ENCODE assay signal across 8 cellular contexts in genomic region chr17:63774982-63775290, GRCh38. TPM values are rescaled to one million over a fixed set of nuclear protein-coding genes. Genes with fewer than 3 reads are reported as not detected.
DNase-seq lines count a peak whose midpoint lies in the region; ATAC-seq, FAIRE-seq and TF ChIP-seq lines count a peak whose summit lies in the region.

No MANE protein-coding gene starts in this region.

- FAIRE-seq in pancreas (lab: Jason Lieb, UNC) = no peak

- ATAC-seq in Panc1 (no peak), pancreas (no peak), GM21825 (IDR thresholded peaks at IDR 0.05; ENCODE audit: unreplicated experiment) (no peak)

- CTCF ChIA-PET in Panc1 (lab: Charles Lee) = no interaction called here

- peaks cover 6% of the 10 kb centered on the region for H3K4me1 ChIP-seq in Panc1 (ENCODE audit: control insufficient read depth, insufficient read depth, low read length)
- peaks cover 18 to 26% (median 21%) of the 10 kb centered on the region in 3 donors for H3K4me1 ChIP-seq in pancreas

- BruUV-seq in Panc1 (replicated peaks; lab: Mats Ljungman, UMichigan) = TSS peak; percentile 68

- DNase-seq in GM13976 (ENCODE audit: low spot score) (peak; percentile 22), Panc1 (ENCODE audit: low read depth, low spot score) (no peak), epithelial cell of proximal tubule (ENCODE audit: low read depth) (no peak), pancreas (no peak), OCI-M2 (lab: John Stamatoyannopoulos, UW; ENCODE audit: unreplicated experiment) (no peak), cerebellar nuclear complex (lab: John Stamatoyannopoulos, UW) (no peak), T1000 (lab: John Stamatoyannopoulos, UW) (no peak)

- peak overlapping the region; percentile 96 to 97 for H3K4me3 ChIP-seq in Panc1 (ENCODE audit: low read depth in 2 of 2, low read length in 2 of 2)
- peak overlapping the region; percentile 95 for H3K4me3 ChIP-seq in epithelial cell of proximal tubule (ENCODE audit: low read depth, low read length)
- peak overlapping the region; percentile 70 to 94 (median 82) for H3K4me3 ChIP-seq in pancreas

- 1 to 2% methylated on average over 4 of the region's 4 CpGs for WGBS in pancreas, 2 donors

- POLR2A ChIA-PET in Panc1 (lab: Charles Lee) = no interaction called here

- H3K9me3 ChIP-seq in Panc1 (ENCODE audit: control insufficient read depth, insufficient read depth, low read depth, low read length) = no peaks in the 10 kb centered on the region
- no peaks in the 10 kb centered on the region for H3K9me3 ChIP-seq in pancreas

- intact Hi-C loops in Panc1 (cut with micrococcal nuclease; ENCODE audit: unreplicated experiment) = no loop called here
- intact Hi-C loops in pancreas (cut with DNase I) = no loop called here

- in situ Hi-C loops in GM13976 (cut with MboI; ENCODE audit: low sequenced_read_pairs, unreplicated experiment) = no loop called here
- in situ Hi-C loops in Panc1 (cut with HindIII; ENCODE audit: low pct_unique_long_range_greater_than_20kb, low sequenced_read_pairs) = no loop called here

- TF ChIP-seq CTCF in GM13976 (IDR thresholded peaks at IDR 0.05; ENCODE audit: borderline replicate concordance, control extremely low read depth, extremely low read depth, insufficient read depth, missing control alignments) (no peak), Panc1 (IDR thresholded peaks at IDR 0.05) (no peak), epithelial cell of proximal tubule (conservative IDR thresholded peaks at IDR 0.05; ENCODE audit: low read depth, low read length) (no peak), pancreas (IDR thresholded peaks at IDR 0.05) (no peak)

- H3K36me3 ChIP-seq in Panc1 (ENCODE audit: control insufficient read depth, insufficient read depth, low read length) (peaks cover 27% of the 10 kb centered on the region), pancreas (no peaks in the 10 kb centered on the region)

- H3K27me3 ChIP-seq in Panc1 (ENCODE audit: control insufficient read depth, insufficient read depth, low read length) = no peaks in the 10 kb centered on the region
- H3K27me3 ChIP-seq in pancreas = no peaks in the 10 kb centered on the region

- H3K27ac ChIP-seq in Panc1 (ENCODE audit: low read length) (peak overlapping the region; percentile 90), pancreas (peak overlapping the region in 1 of 4 donors; percentile 98)

RNA-seq across cellular contexts. Expression of gene DDX42, which starts 1.0 kb away (rescaled TPM):
- 89.6 TPM for total RNA-seq in Panc1 (2021; ENCODE audit: unreplicated experiment)
- polyA plus RNA-seq in Panc1 (2012; ENCODE audit: insufficient read length) = 46.9 TPM
- total RNA-seq in epithelial cell of proximal tubule = 35.0 and 44.6 TPM in 2 replicates
- 10 to 100 TPM; 52.6 to 90.4 (median 68.1) TPM for total RNA-seq in pancreas
- 10 to 100 TPM; 81.5 to 84.0 TPM for polyA plus RNA-seq in pancreas

RNA-seq across cellular contexts. Expression of gene CCDC47, which starts 1.5 kb away (rescaled TPM):
- 64.8 TPM for total RNA-seq in Panc1 (2021; ENCODE audit: unreplicated experiment)
- polyA plus RNA-seq in Panc1 (2012; ENCODE audit: insufficient read length) = 46.2 TPM
- 27.6 and 34.8 TPM in 2 replicates for total RNA-seq in epithelial cell of proximal tubule
- 10 to 100 TPM; 33.2 to 60.3 (median 51.5) TPM for total RNA-seq in pancreas
- 10 to 100 TPM; 10.8 to 31.4 TPM for polyA plus RNA-seq in pancreas

RNA-seq across cellular contexts. Expression of gene STRADA, which starts 33.3 kb away (rescaled TPM):
- total RNA-seq in Panc1 (2021; ENCODE audit: unreplicated experiment) = 26.0 TPM
- polyA plus RNA-seq in Panc1 (2012; ENCODE audit: insufficient read length) = 23.7 TPM
- total RNA-seq in epithelial cell of proximal tubule = 23.0 and 33.9 TPM in 2 replicates
- total RNA-seq in pancreas = 10 to 100 TPM in 5 of 6 donors, 1 to 10 TPM in 1; 8.3 to 15.4 (median 12.1) TPM
- polyA plus RNA-seq in pancreas = 10 to 100 TPM; 18.3 to 26.7 TPM

RNA-seq across cellular contexts. Expression of gene PSMC5, which starts 52.3 kb away (rescaled TPM):
- total RNA-seq in Panc1 (2021; ENCODE audit: unreplicated experiment) (145 TPM), epithelial cell of proximal tubule (83.9 and 109 TPM in 2 replicates), pancreas (10 to 100 TPM; 36.5 to 61.1 (median 53.0) TPM)
- 223 TPM for polyA plus RNA-seq in Panc1 (2012; ENCODE audit: insufficient read length)
- 100 to 1,000 TPM; 109 to 154 TPM for polyA plus RNA-seq in pancreas

RNA-seq across cellular contexts. Expression of gene FTSJ3, which starts 52.5 kb away (rescaled TPM):
- 41.3 TPM for total RNA-seq in Panc1 (2021; ENCODE audit: unreplicated experiment)
- polyA plus RNA-seq in Panc1 (2012; ENCODE audit: insufficient read length) = 31.1 TPM
- total RNA-seq in epithelial cell of proximal tubule = 71.7 and 86.2 TPM in 2 replicates
- 10 to 100 TPM in 5 of 6 donors, 1 to 10 TPM in 1; 8.6 to 23.0 (median 12.8) TPM for total RNA-seq in pancreas
- 10 to 100 TPM; 20.4 to 24.0 TPM for polyA plus RNA-seq in pancreas
